In genomic region chr5:154313360-154314017, GRCh38 we compare ENCODE assay signal across 25 cellular contexts.
DNase-seq lines count a peak whose midpoint lies in the region; ATAC-seq and TF ChIP-seq lines count a peak whose summit lies in the region.
"Had no signal": no experiment of that assay in that cellular context is flagged by ENCODE, and none has a peak within 500 bp of the region (broad histone marks: within the 10 kb centered on the region; RNA-seq: fewer than 3 reads in every experiment).

No MANE protein-coding gene starts in this region.

- CTCF ChIA-PET in RWPE1 (lab: Yijun Ruan, JAX) = no interaction called here

- no peaks in the 10 kb centered on the region for H3K36me3 ChIP-seq in psoas muscle (ENCODE audit: insufficient read depth in 1 of 2, low read depth in 1 of 2)
- H3K36me3 ChIP-seq: heart right ventricle, left lung, right lobe of liver, suprapubic skin, uterus had no signal

- H3K4me3 ChIP-seq in psoas muscle = no peak overlapping the region
- H3K4me3 ChIP-seq: dorsolateral prefrontal cortex, heart right ventricle, left lung, right lobe of liver, suprapubic skin, uterus had no signal

- intact Hi-C loops in psoas muscle (cut with DNase I) = no loop called here

- TF ChIP-seq CTCF in psoas muscle (IDR thresholded peaks at IDR 0.05) = no peak
- TF ChIP-seq CTCF in RWPE1 (conservative IDR thresholded peaks at IDR 0.05; ENCODE audit: low read depth) = no peak

- WGBS in psoas muscle, 3 donors = 70 to 75% (median 73%) methylated on average over 4 of the region's 4 CpGs

- POLR2A ChIA-PET in RWPE1 (lab: Yijun Ruan, JAX; ENCODE audit: low non-redundant PET) = no interaction called here

- H3K9me3 ChIP-seq in psoas muscle = no peaks in the 10 kb centered on the region
- H3K9me3 ChIP-seq: heart right ventricle, left lung, right lobe of liver, suprapubic skin, uterus had no signal

- peak; percentile 14 for DNase-seq in D341Med (ENCODE audit: low spot score)
- peak; percentile 27 for DNase-seq in ecto neural progenitor cell (ENCODE audit: low spot score)
- no peak for DNase-seq in psoas muscle
- DNase-seq in RWPE1 (ENCODE audit: low spot score) = no peak
- no peak for DNase-seq in erythroblast (lab: John Stamatoyannopoulos, UW)
- DNase-seq: activated CD4-positive, alpha-beta T cell treated with anti-CD3 and anti-CD28 coated beads for 48 hours; C1 segment of cervical spinal cord; Calu3; central memory CD4-positive, alpha-beta T cell; dorsolateral prefrontal cortex; heart right ventricle; left lung; natural killer cell; NCI-H146; NCI-H69; OCI-M1; right lobe of liver; Right ventricle myocardium superior; uterus had no signal

- TF ChIP-seq POLR2A in erythroblast (IDR thresholded peaks at IDR 0.05; ENCODE audit: low read length) = no peak

- H3K27ac ChIP-seq in psoas muscle (no peak overlapping the region), RWPE1 (no peak overlapping the region)
- H3K27ac ChIP-seq: dorsolateral prefrontal cortex, heart right ventricle, KMS-11, left lung, parathyroid adenoma, right lobe of liver, suprapubic skin, uterus had no signal

- peaks cover 3% of the 10 kb centered on the region for H3K4me1 ChIP-seq in psoas muscle
- H3K4me1 ChIP-seq: left lung, right lobe of liver, suprapubic skin, uterus had no signal

- peak; percentile 71 for ATAC-seq in GM18909 (IDR thresholded peaks at IDR 0.05; ENCODE audit: poor library complexity, unreplicated experiment)
- peak; percentile 52 for ATAC-seq in HG02938 (IDR thresholded peaks at IDR 0.05; ENCODE audit: unreplicated experiment)
- no peak for ATAC-seq in GM18520 (IDR thresholded peaks at IDR 0.05; ENCODE audit: unreplicated experiment)
- no peak for ATAC-seq in psoas muscle
- ATAC-seq: heart right ventricle, left lung, natural killer cell, right lobe of liver had no signal

- no peaks in the 10 kb centered on the region for H3K27me3 ChIP-seq in psoas muscle (ENCODE audit: insufficient read depth in 3 of 3, low read length in 2 of 3)
- H3K27me3 ChIP-seq: dorsolateral prefrontal cortex, heart right ventricle, left lung, right lobe of liver, suprapubic skin, uterus had no signal

Comparison
In these comparisons a context has a peak if more than half of its experiments do, and no peak if none do; other contexts are left out.
1. DNase-seq: peak in D341Med (single experiment) and ecto neural progenitor cell (single experiment); none in psoas muscle (0 of 2), RWPE1 (single experiment) and erythroblast (0 of 2).
2. ATAC-seq: peak in GM18909 (single experiment) and HG02938 (single experiment); none in GM18520 (single experiment) and psoas muscle (0 of 4).